In the genomic region with DNA sequence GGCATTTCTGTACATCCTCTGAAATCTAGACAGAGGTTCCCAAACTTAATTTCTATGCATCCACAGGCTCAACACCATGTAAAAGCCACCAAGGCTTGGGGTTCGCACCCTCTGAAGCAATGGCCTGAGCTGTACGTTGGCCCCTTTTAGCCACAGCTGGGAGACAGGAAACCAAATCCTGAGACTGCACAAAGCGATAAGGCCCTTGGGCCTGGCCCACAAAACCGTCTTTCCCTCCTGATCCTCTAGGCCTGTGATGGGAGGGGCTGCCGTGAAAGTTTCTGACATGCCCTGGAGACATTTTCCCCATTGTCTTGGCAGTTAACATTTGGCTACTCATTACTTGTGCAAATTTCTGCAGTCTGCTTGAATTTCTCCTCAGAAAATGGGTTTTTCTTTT, we compare ENCODE assay signal across 27 cellular contexts.
A peak's percentile ranks its signal among the peaks of the same experiment; 100 is the strongest.
DNase-seq lines count a peak whose midpoint lies in the region; ATAC-seq and TF ChIP-seq lines count a peak whose summit lies in the region.
"Had no signal": no experiment of that assay in that cellular context is flagged by ENCODE, and none has a peak within 500 bp of the region (broad histone marks: within the 10 kb centered on the region; RNA-seq: fewer than 3 reads in every experiment).

No MANE protein-coding gene starts in this region.

- in situ Hi-C loops in KBM-7 (cut with MboI; ENCODE audit: low pct_unique_long_range_greater_than_20kb, low sequenced_read_pairs) = no loop called here

- H3K27ac Mint-ChIP-seq in endodermal cell = no peak overlapping the region
- H3K27ac Mint-ChIP-seq in T-cell = no peak overlapping the region
- H3K27ac Mint-ChIP-seq: B cell; CD8-positive, alpha-beta T cell; HFFc6 had no signal

- H3K36me3 Mint-ChIP-seq in endodermal cell (ENCODE audit: low read depth) = no peaks in the 10 kb centered on the region
- H3K36me3 Mint-ChIP-seq in T-cell = no peaks in the 10 kb centered on the region
- H3K36me3 Mint-ChIP-seq: CD8-positive, alpha-beta T cell had no signal

- H3K9me3 Mint-ChIP-seq in endodermal cell = no peaks in the 10 kb centered on the region
- no peaks in the 10 kb centered on the region for H3K9me3 Mint-ChIP-seq in T-cell
- H3K9me3 Mint-ChIP-seq: CD8-positive, alpha-beta T cell had no signal

- H3K4me3 Mint-ChIP-seq in endodermal cell (no peak overlapping the region), T-cell (no peak overlapping the region)
- H3K4me3 Mint-ChIP-seq: B cell; CD8-positive, alpha-beta T cell; HFFc6 had no signal

- H3K4me1 Mint-ChIP-seq in endodermal cell (no peaks in the 10 kb centered on the region), T-cell (no peaks in the 10 kb centered on the region)
- H3K4me1 Mint-ChIP-seq: B cell had no signal

- no peak overlapping the region for H2BK5ac ChIP-seq in mesenchymal stem cell (ENCODE audit: low read depth, low read length, poor library complexity, severe bottlenecking)

- H3K27me3 Mint-ChIP-seq in endodermal cell (ENCODE audit: insufficient read depth) = no peaks in the 10 kb centered on the region
- no peaks in the 10 kb centered on the region for H3K27me3 Mint-ChIP-seq in T-cell
- H3K27me3 Mint-ChIP-seq: B cell had no signal

- TF ChIP-seq CTCF in endodermal cell (conservative IDR thresholded peaks at IDR 0.05) = no peak
- TF ChIP-seq CTCF in esophagus muscularis mucosa (IDR thresholded peaks at IDR 0.05) = no peak

- no peak for TF ChIP-seq EP300 in esophagus muscularis mucosa (IDR thresholded peaks at IDR 0.05)

- no peaks in the 10 kb centered on the region for H3K36me3 ChIP-seq in endodermal cell (ENCODE audit: control insufficient read depth, insufficient read depth, low read length)
- no peaks in the 10 kb centered on the region for H3K36me3 ChIP-seq in esophagus muscularis mucosa
- H3K36me3 ChIP-seq in mesenchymal stem cell (ENCODE audit: control insufficient read depth in 1 of 2, insufficient read depth in 2 of 2, low read depth in 1 of 2, low read length in 2 of 2) = no peaks in the 10 kb centered on the region
- H3K36me3 ChIP-seq: HAP-1 had no signal

- POLR2A ChIA-PET in T-cell (lab: Charles Lee) = no interaction called here

- H3K4ac ChIP-seq in mesenchymal stem cell (ENCODE audit: low read depth in 1 of 2, low read length in 2 of 2) = no peak overlapping the region

- H3K9me3 ChIP-seq in endodermal cell (ENCODE audit: control insufficient read depth, low read length) (no peaks in the 10 kb centered on the region), esophagus muscularis mucosa (no peaks in the 10 kb centered on the region), mesenchymal stem cell (ENCODE audit: control insufficient read depth, low read length) (no peaks in the 10 kb centered on the region)
- H3K9me3 ChIP-seq: HAP-1 had no signal

- H3K4me3 ChIP-seq in endodermal cell (ENCODE audit: low read length) (no peak overlapping the region), esophagus muscularis mucosa (no peak overlapping the region), mesenchymal stem cell (ENCODE audit: insufficient read depth in 1 of 2, low read depth in 1 of 2, low read length in 2 of 2) (no peak overlapping the region)
- H3K4me3 ChIP-seq: GM23248, HAP-1 had no signal

- H4K91ac ChIP-seq in mesenchymal stem cell (ENCODE audit: low read length) = no peak overlapping the region

- H2BK15ac ChIP-seq in mesenchymal stem cell (ENCODE audit: low read depth, poor library complexity, severe bottlenecking) = no peak overlapping the region

- no peaks in the 10 kb centered on the region for H3K27me3 ChIP-seq in endodermal cell (ENCODE audit: control insufficient read depth, insufficient read depth, low read length, poor library complexity, severe bottlenecking)
- H3K27me3 ChIP-seq in esophagus muscularis mucosa = no peaks in the 10 kb centered on the region
- no peaks in the 10 kb centered on the region for H3K27me3 ChIP-seq in mesenchymal stem cell (ENCODE audit: control insufficient read depth in 1 of 2, insufficient read depth in 1 of 2, low read length in 2 of 2)

- H3K4me1 ChIP-seq in endodermal cell (ENCODE audit: control insufficient read depth, insufficient read depth, low read length) = no peaks in the 10 kb centered on the region
- H3K4me1 ChIP-seq in esophagus muscularis mucosa = no peaks in the 10 kb centered on the region
- H3K4me1 ChIP-seq in mesenchymal stem cell (ENCODE audit: control insufficient read depth, insufficient read depth, low read depth, low read length) = no peaks in the 10 kb centered on the region
- H3K4me1 ChIP-seq: HAP-1 had no signal

- no peak for ATAC-seq in T-cell (replicated peaks in 1 of 4)
- ATAC-seq: CD8-positive, alpha-beta T cell; Panc1 had no signal

- H3K18ac ChIP-seq in mesenchymal stem cell (ENCODE audit: low read depth in 1 of 2, low read length in 2 of 2) = no peak overlapping the region

- no peaks in the 10 kb centered on the region for H3K79me1 ChIP-seq in mesenchymal stem cell (replicated peaks; ENCODE audit: low read length, poor library complexity, severe bottlenecking)

- no peak overlapping the region for H3K23ac ChIP-seq in mesenchymal stem cell (ENCODE audit: low read length in 2 of 2)

- no peak overlapping the region for H3K27ac ChIP-seq in endodermal cell (ENCODE audit: low read depth, low read length)
- no peak overlapping the region for H3K27ac ChIP-seq in esophagus muscularis mucosa (replicated peaks in 1 of 4)
- no peak overlapping the region for H3K27ac ChIP-seq in mesenchymal stem cell (ENCODE audit: low read length, poor library complexity, severe bottlenecking)
- H3K27ac ChIP-seq: 22Rv1, C4-2B, GM23248, RWPE1 had no signal

- no peak overlapping the region for H2AK5ac ChIP-seq in mesenchymal stem cell (ENCODE audit: low read length, severe bottlenecking)

- WGBS in endodermal cell (ENCODE audit: insufficient coverage in 1 of 2, insufficient read length in 1 of 2), 2 experiments = 85 to 89% methylated on average over 4 to 5 of the region's 5 CpGs
- WGBS in esophagus muscularis mucosa = 89% methylated on average over 5 of the region's 5 CpGs
- WGBS in mesenchymal stem cell = 80% methylated on average over 5 of the region's 5 CpGs

- H3K14ac ChIP-seq in mesenchymal stem cell (ENCODE audit: low read length in 2 of 2) = no peak overlapping the region

- no peak overlapping the region for H2BK120ac ChIP-seq in mesenchymal stem cell (ENCODE audit: low read depth, low read length)

- no peak overlapping the region for H3K4me2 ChIP-seq in mesenchymal stem cell (ENCODE audit: low read length, poor library complexity, severe bottlenecking)

- intact Hi-C loops in esophagus muscularis mucosa (cut with DNase I) = no loop called here

- H3K9ac ChIP-seq in endodermal cell (ENCODE audit: extremely low read depth, low read length, poor library complexity, severe bottlenecking) (no peak overlapping the region), mesenchymal stem cell (ENCODE audit: low read length) (no peak overlapping the region)
- H3K9ac ChIP-seq: GM23248 had no signal

- no peak overlapping the region for H4K8ac ChIP-seq in mesenchymal stem cell (ENCODE audit: low read length)

- H2BK12ac ChIP-seq in mesenchymal stem cell (ENCODE audit: low read length in 2 of 2) = no peak overlapping the region

- CTCF ChIA-PET in T-cell (lab: Charles Lee) = no interaction called here

- peak; percentile 93 for DNase-seq in CMK (ENCODE audit: low read depth)
- peak; percentile 92 for DNase-seq in KBM-7
- DNase-seq in UCSD-AML1 (lab: John Stamatoyannopoulos, UW; ENCODE audit: unreplicated experiment) = peak; percentile 79
- peak; percentile 53 for DNase-seq in endodermal cell
- DNase-seq in cerebellar nuclear complex (lab: John Stamatoyannopoulos, UW) = no peak
- DNase-seq in esophagus muscularis mucosa (ENCODE audit: extremely low spot score) = no peak
- DNase-seq in T-cell = no peak
- DNase-seq in mesenchymal stem cell = no peak
- DNase-seq: CD8-positive, alpha-beta T cell; DMS 273 treated with DMSO at 0.1 percent for 48 hours; DMS79 treated with DMSO at 0.1 percent for 48 hours; GM23248; HFFc6; NCI-H1105; NCI-H1436 treated with DMSO at 0.1 percent for 48 hours; NCI-H187 treated with DMSO at 0.1 percent for 48 hours; NCI-H2171 treated with DMSO at 0.1 percent for 48 hours; NCI-H524; NCI-H82; NK-92 treated with Interleukin-12 subunit alpha and Interleukin-12 subunit beta, amount 100 ng/mL, for 24 hours; SHP77 had no signal

- H2AFZ ChIP-seq in mesenchymal stem cell (ENCODE audit: low read depth, low read length) = no peak overlapping the region
- H2AFZ ChIP-seq: GM23248 had no signal

- no peak for TF ChIP-seq POLR2A in esophagus muscularis mucosa (IDR thresholded peaks at IDR 0.05; ENCODE audit: low read depth)

Comparison
In these comparisons a context has a peak if more than half of its experiments do, and no peak if none do; other contexts are left out.
1. DNase-seq: peak in CMK (single experiment), KBM-7 (single experiment), UCSD-AML1 (single experiment) and endodermal cell (single experiment); none in cerebellar nuclear complex (0 of 2), esophagus muscularis mucosa (single experiment), T-cell (0 of 34) and mesenchymal stem cell (single experiment).